11 cellular contexts compared by ENCODE assay signal in the genomic region with DNA sequence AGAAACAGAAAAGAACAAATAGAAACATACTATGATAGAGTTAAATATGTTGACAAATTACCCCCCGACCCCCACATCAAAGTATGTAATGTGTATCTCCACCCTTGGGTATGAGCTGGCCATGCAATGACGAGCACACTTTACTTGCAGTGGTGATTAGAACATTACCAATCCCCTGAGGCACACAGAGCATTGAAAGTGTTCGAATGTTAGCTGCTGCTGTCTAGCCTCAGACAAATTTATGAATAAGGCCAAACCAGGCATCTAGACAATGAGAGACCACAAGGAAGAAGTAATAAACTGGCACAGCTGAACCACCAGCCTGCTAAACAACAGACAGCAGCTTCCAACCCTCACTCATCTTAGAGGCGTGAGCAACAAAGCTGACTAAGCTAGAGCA.
"Had no signal": no experiment of that assay in that cellular context is flagged by ENCODE, and none has a peak within 500 bp of the region (broad histone marks: within the 10 kb centered on the region; RNA-seq: fewer than 3 reads in every experiment).

No MANE protein-coding gene starts in this region.

- H3K36me3 ChIP-seq: cardiac muscle cell, esophagus muscularis mucosa, sigmoid colon, spleen had no signal

- DNase-seq: activated CD4-positive, CD25-positive, alpha-beta regulatory T cell treated with anti-CD3 and anti-CD28 coated beads, Interleukin-2, amount 50 U/mL, for 72 hours; activated naive CD4-positive, alpha-beta T cell treated with anti-CD3 and anti-CD28 coated beads for 36 hours; dorsolateral prefrontal cortex; sigmoid colon; spleen; stimulated activated CD4-positive, alpha-beta T cell treated with anti-CD3 and anti-CD28 coated beads, Interleukin-1b, Interleukin-23, amount 100 ng/mL, for 48 hours; stimulated activated naive CD8-positive, alpha-beta T cell treated with anti-CD3 and anti-CD28 coated beads, Interleukin-15, amount 100 ng/mL, for 72 hours; T-helper 9 cell had no signal

- FAIRE-seq: astrocyte had no signal

- H3K27me3 ChIP-seq: cardiac muscle cell, esophagus muscularis mucosa, sigmoid colon, spleen had no signal

- H3K4me3 ChIP-seq: cardiac muscle cell, dorsolateral prefrontal cortex, esophagus muscularis mucosa, sigmoid colon, spleen had no signal
